ENCODE assay signal across 8 cellular contexts in the genomic region with DNA sequence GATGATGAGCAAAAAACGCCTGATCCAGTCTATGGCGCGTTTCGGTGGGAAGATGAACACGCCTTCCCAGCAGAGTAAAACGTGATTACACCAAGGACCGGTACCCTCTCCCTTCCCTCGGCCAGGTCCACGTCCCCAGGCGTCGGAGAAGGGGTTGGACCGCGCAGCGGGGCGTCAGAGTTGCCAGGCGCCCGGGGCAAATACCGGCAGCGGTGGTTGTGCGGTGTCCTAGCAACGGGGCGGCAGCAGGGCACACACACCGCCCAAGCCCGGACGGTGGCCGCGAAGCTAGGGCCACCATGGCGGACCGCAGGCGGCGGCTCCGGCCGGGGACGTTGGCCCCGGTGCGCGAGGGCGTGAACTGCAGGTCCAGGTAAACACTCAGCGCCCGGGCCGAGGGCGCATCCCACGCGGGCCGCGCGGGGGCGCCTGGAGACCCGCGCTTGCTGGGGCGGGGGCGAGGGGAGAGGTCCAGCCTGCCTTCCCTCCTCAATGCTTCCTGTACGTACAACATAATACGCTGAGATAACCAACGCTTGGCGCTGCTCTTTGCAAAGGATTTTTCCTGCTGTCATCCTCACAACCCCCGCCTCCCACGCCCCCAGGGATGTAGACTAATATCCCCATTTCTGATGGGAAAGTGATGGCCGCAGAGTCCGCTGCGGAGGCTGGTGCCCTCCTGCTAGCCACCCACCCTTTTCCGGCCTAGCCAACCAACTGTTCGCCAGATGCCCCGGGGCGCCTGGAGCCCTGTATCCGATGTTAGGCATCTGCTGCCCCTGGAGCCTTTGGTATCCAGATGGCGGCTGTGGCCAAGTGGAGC. TPM values are rescaled to one million over a fixed set of nuclear protein-coding genes. Genes with fewer than 3 reads are reported as not detected.
A peak's percentile ranks its signal among the peaks of the same experiment; 100 is the strongest.
DNase-seq lines count a peak whose midpoint lies in the region; ATAC-seq and TF ChIP-seq lines count a peak whose summit lies in the region.

A gene with protein sequence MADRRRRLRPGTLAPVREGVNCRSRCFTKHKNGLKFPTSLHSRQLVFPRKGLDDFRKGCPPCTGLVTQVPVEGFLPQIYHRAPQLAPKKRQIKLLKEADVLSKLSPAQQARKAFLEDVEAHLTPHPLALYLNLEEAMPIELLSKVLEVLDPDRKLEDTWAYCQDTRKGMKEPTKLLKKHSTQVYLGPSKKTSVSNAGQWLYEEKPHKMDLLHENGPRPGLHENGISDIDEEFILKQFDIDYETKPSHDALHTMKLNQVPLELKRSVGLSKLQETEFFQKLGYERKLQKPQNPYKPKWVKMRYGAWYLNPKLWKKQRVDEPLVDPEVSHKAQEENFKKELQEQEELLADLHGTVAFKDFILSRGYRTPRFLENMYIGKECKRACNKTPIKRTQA (plus strand): TSS at position 274 of the 823 bp plus-strand sequence. CDS start 26 bp downstream, at position 300.

- intact Hi-C loops in activated CD4-positive, alpha-beta T cell treated with anti-CD3 and anti-CD28 coated beads for 36 hours (cut with DNase I, micrococcal nuclease) = loop anchor here in 1 of 2 experiments (5.0 kb wide), 1 partner anchor 69 kb away; no protein-coding TSS in a partner anchor

- H3K27ac Mint-ChIP-seq in activated CD4-positive, alpha-beta T cell treated with anti-CD3 and anti-CD28 coated beads for 36 hours = peak within 1 kb of the TSS; percentile 17

- peaks cover 61% of the 10 kb centered on the region for H3K27me3 Mint-ChIP-seq in activated CD4-positive, alpha-beta T cell treated with anti-CD3 and anti-CD28 coated beads for 36 hours

- ATAC-seq in GM18498 (IDR thresholded peaks at IDR 0.05; ENCODE audit: unreplicated experiment) (peak; percentile 75), left lobe of liver (peak; percentile 98)
- ATAC-seq in activated CD4-positive, alpha-beta T cell treated with anti-CD3 and anti-CD28 coated beads for 36 hours = peak; percentile 79

- POLR2A ChIA-PET in activated CD4-positive, alpha-beta T cell treated with anti-CD3 and anti-CD28 coated beads for 36 hours (lab: Charles Lee) = no interaction called here

- peak; percentile 45 for DNase-seq in NCI-H2029 treated with DMSO at 0.1 percent for 48 hours (lab: John Stamatoyannopoulos, UW)
- peak; percentile 60 for DNase-seq in activated CD4-positive, alpha-beta T cell treated with anti-CD3 and anti-CD28 coated beads for 36 hours
- peak; percentile 53 to 58 for DNase-seq in dermis microvascular lymphatic vessel endothelial cell (ENCODE audit: low read depth in 2 of 2)
- DNase-seq in left lobe of liver (ENCODE audit: low spot score) = peak; percentile 95
- DNase-seq in stimulated activated CD4-positive, alpha-beta T cell treated with anti-CD3 and anti-CD28 coated beads, Interleukin-1b, Interleukin-23, amount 100 ng/mL, for 4 hours (ENCODE audit: low read depth in 2 of 2) = peak; percentile 2 to 11
- no peak for DNase-seq in effector CD4-positive, alpha-beta T cell

- H3K4me3 Mint-ChIP-seq in activated CD4-positive, alpha-beta T cell treated with anti-CD3 and anti-CD28 coated beads for 36 hours = peak within 1 kb of the TSS; percentile 62

- peaks cover 6% of the 10 kb centered on the region for H3K4me1 Mint-ChIP-seq in activated CD4-positive, alpha-beta T cell treated with anti-CD3 and anti-CD28 coated beads for 36 hours

- peak within 1 kb of the TSS; percentile 51 for H3K27ac ChIP-seq in 22Rv1

- no peaks in the 10 kb centered on the region for H3K36me3 Mint-ChIP-seq in activated CD4-positive, alpha-beta T cell treated with anti-CD3 and anti-CD28 coated beads for 36 hours (ENCODE audit: low read depth)

- peak; percentile 75 for TF ChIP-seq CTCF in 22Rv1 (IDR thresholded peaks at IDR 0.05)

- CTCF ChIA-PET in activated CD4-positive, alpha-beta T cell treated with anti-CD3 and anti-CD28 coated beads for 36 hours (lab: Charles Lee) = interaction anchor here (0.5 to 1.7 kb wide), 4 partner anchors 16 to 71 kb away, joined by 3 to 5 read pairs (median 4); no protein-coding TSS in a partner anchor

- no peaks in the 10 kb centered on the region for H3K9me3 Mint-ChIP-seq in activated CD4-positive, alpha-beta T cell treated with anti-CD3 and anti-CD28 coated beads for 36 hours (ENCODE audit: low read depth)

RNA-seq across cellular contexts. Expression of the gene that starts here (rescaled TPM):
- not detected for total RNA-seq in activated CD4-positive, alpha-beta T cell treated with anti-CD3 and anti-CD28 coated beads for 36 hours
- 0.13 and 0.26 TPM in 2 replicates for total RNA-seq in dermis microvascular lymphatic vessel endothelial cell
- 3.3 TPM for total RNA-seq in left lobe of liver

Comparison
In these comparisons a context has a peak if more than half of its experiments do, and no peak if none do; other contexts are left out.
1. Peak in DNase-seq and ATAC-seq in activated CD4-positive, alpha-beta T cell treated with anti-CD3 and anti-CD28 coated beads for 36 hours; RNA of the gene not detected or under 1 TPM.
2. Peak in DNase-seq in dermis microvascular lymphatic vessel endothelial cell; RNA of the gene not detected or under 1 TPM.